In the genomic region with DNA sequence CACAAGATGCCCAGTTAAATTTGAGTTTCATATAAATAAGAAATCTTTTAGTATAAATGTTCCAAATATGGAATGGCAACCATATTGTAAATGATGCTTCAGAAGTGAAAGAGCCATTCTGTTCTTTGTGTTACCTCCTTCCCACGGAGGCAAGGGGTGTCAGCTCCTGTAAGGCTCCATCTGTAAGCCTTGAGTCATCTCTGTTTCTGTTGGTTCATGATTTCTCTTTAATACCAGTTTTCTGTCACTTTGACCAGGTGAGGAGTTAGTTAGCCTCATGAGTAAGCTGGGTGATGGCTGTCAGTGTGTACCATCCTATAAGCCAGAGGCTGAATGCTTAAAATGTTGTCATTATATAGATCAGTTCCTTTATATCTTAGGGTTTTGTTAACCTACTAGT, we compare ENCODE assay signal across 17 cellular contexts.
DNase-seq lines count a peak whose midpoint lies in the region; ATAC-seq, FAIRE-seq and TF ChIP-seq lines count a peak whose summit lies in the region.
"Had no signal": no experiment of that assay in that cellular context is flagged by ENCODE, and none has a peak within 500 bp of the region (broad histone marks: within the 10 kb centered on the region; RNA-seq: fewer than 3 reads in every experiment).

No MANE protein-coding gene starts in this region.

- no peaks in the 10 kb centered on the region for H3K79me1 ChIP-seq in IMR-90 (ENCODE audit: low read depth in 1 of 2, low read length in 2 of 2)

- no peak for FAIRE-seq in bronchial epithelial cell (lab: Jason Lieb, UNC)
- FAIRE-seq: A549, GM12891, GM19239, HepG2 had no signal

- no peak overlapping the region; the same call in 1 of the 2 replicates for H2AK5ac ChIP-seq in IMR-90 (ENCODE audit: low read depth, low read length)

- no peak for TF ChIP-seq POLR2A in IMR-90 (IDR thresholded peaks at IDR 0.05; ENCODE audit: low read depth, low read length)

- H2BK15ac ChIP-seq in IMR-90 (ENCODE audit: low read depth, low read length): peak overlapping the region; percentile 89; the same call in 2 of the 3 replicates

- peak overlapping the region; percentile 60 for H4K91ac ChIP-seq in IMR-90 (ENCODE audit: insufficient read depth, low read depth, low read length)

- H2BK20ac ChIP-seq in IMR-90 (ENCODE audit: low read depth, low read length): peak overlapping the region; percentile 86

- no peak for TF ChIP-seq CTCF in IMR-90 (conservative IDR thresholded peaks at IDR 0.05; ENCODE audit: low read depth, low read length)
- TF ChIP-seq CTCF in bronchial epithelial cell (IDR thresholded peaks at IDR 0.05; ENCODE audit: insufficient read depth, low read length, severe bottlenecking): no peak
- no peak for TF ChIP-seq CTCF in nephron (IDR thresholded peaks at IDR 0.05; ENCODE audit: unreplicated experiment in 3 of 3)
- no peak for TF ChIP-seq CTCF in GM13977 (IDR thresholded peaks at IDR 0.05; ENCODE audit: extremely low read depth, insufficient read depth, missing control alignments)

- H4K8ac ChIP-seq in IMR-90 (ENCODE audit: low read depth in 2 of 2, low read length in 2 of 2): peak overlapping the region in 1 of 2 experiments; percentile 84; a peak in 2 of 4 replicates

- peak overlapping the region; percentile 77 for H3K4ac ChIP-seq in IMR-90 (ENCODE audit: low read depth, low read length)

- H3K27me3 Mint-ChIP-seq in activated T-cell treated with anti-CD3 and anti-CD28 coated beads, Interleukin-2, amount 50 U/mL, for 72 hours (ENCODE audit: low read depth): peaks cover 67% of the 10 kb centered on the region
- peaks cover 4% of the 10 kb centered on the region for H3K27me3 Mint-ChIP-seq in nephron (ENCODE audit: low read depth)

- no peaks in the 10 kb centered on the region for H3K9me3 ChIP-seq in IMR-90 (ENCODE audit: control insufficient read depth, insufficient read depth, low read length)
- H3K9me3 ChIP-seq: A549 had no signal

- peak overlapping the region; percentile 64; the same call in 1 of the 2 replicates for H3K14ac ChIP-seq in IMR-90 (replicated peaks; ENCODE audit: low read depth, low read length)

- H2BK5ac ChIP-seq in IMR-90 (ENCODE audit: low read depth, low read length, poor library complexity, severe bottlenecking): peak overlapping the region; percentile 32

- peak overlapping the region; percentile 55; the same call in 1 of the 2 replicates for H3K18ac ChIP-seq in IMR-90 (ENCODE audit: low read depth, low read length)

- no peak overlapping the region for H3K4me3 Mint-ChIP-seq in activated T-cell treated with anti-CD3 and anti-CD28 coated beads, Interleukin-2, amount 50 U/mL, for 72 hours
- H3K4me3 Mint-ChIP-seq in nephron: no peak overlapping the region

- ATAC-seq in activated T-cell treated with anti-CD3 and anti-CD28 coated beads, Interleukin-2, amount 50 U/mL, for 72 hours (replicated peaks in 1 of 2): peak; percentile 68 to 86
- 0 out of 2 replicates have a peak, but pooled peaks have one; percentile 18 for ATAC-seq in IMR-90 (ENCODE audit: low read depth)
- ATAC-seq: A549, HCT116, HepG2 had no signal

- peak overlapping the region; percentile 81 for H3K23ac ChIP-seq in IMR-90 (ENCODE audit: low read depth, low read length)

- no peak for TF ChIP-seq RAD21 in IMR-90 (IDR thresholded peaks at IDR 0.05; ENCODE audit: low read length)

- no peak overlapping the region for H2AK9ac ChIP-seq in IMR-90 (replicated peaks; ENCODE audit: low read depth, low read length, poor library complexity)

- BruUV-seq in IMR-90 (replicated peaks; lab: Mats Ljungman, UMichigan): no TSS peak

- peaks cover 6% of the 10 kb centered on the region; the same call in 1 of the 2 replicates for H3K9me1 ChIP-seq in IMR-90 (ENCODE audit: insufficient read depth, low read length)

- DNase-seq in activated T-cell treated with anti-CD3 and anti-CD28 coated beads, Interleukin-2, amount 50 U/mL, for 72 hours: no peak
- no peak for DNase-seq in activated T-cell treated with anti-CD3 and anti-CD28 coated beads, Interleukin-2, amount 50 U/mL, for 1 hour
- DNase-seq in IMR-90 (peak; percentile 40), bronchial epithelial cell (ENCODE audit: low read depth) (peak; percentile 70), GM13977 (ENCODE audit: low spot score) (no peak), germinal center (ENCODE audit: low spot score) (no peak), NCI-H526 (lab: John Stamatoyannopoulos, UW) (no peak)
- DNase-seq: AML-193, MM.1S, NCI-H1105 treated with DMSO at 0.1 percent for 48 hours, NCI-H446 treated with DMSO at 0.1 percent for 48 hours had no signal

- CTCF ChIA-PET in IMR-90 (lab: Yijun Ruan, JAX): no interaction called here

- H3K9me3 Mint-ChIP-seq in activated T-cell treated with anti-CD3 and anti-CD28 coated beads, Interleukin-2, amount 50 U/mL, for 72 hours: no peaks in the 10 kb centered on the region
- no peaks in the 10 kb centered on the region for H3K9me3 Mint-ChIP-seq in nephron

- dilution Hi-C loops in IMR-90 (cut with HindIII; ENCODE audit: low sequenced_read_pairs, unreplicated experiment): no loop called here

- POLR2A ChIA-PET in IMR-90 (lab: Charles Lee; ENCODE audit: unreplicated experiment): no interaction called here

- H3K36me3 ChIP-seq in IMR-90 (ENCODE audit: control insufficient read depth, insufficient read depth, low read length) (no peaks in the 10 kb centered on the region), bronchial epithelial cell (ENCODE audit: control insufficient read depth, insufficient read depth, low read length) (no peaks in the 10 kb centered on the region)

- no peak overlapping the region for H3K56ac ChIP-seq in IMR-90 (ENCODE audit: extremely low read depth, insufficient read depth, low read length)

- H4K5ac ChIP-seq in IMR-90 (ENCODE audit: low read depth, low read length): peak overlapping the region; percentile 59

- H3K27ac ChIP-seq in IMR-90 (ENCODE audit: insufficient read depth, low read length): peak overlapping the region; percentile 35; the same call in 1 of the 2 replicates
- H3K27ac ChIP-seq: A549 had no signal

- H3K4me2 ChIP-seq in IMR-90 (ENCODE audit: low read depth, low read length): no peak overlapping the region
- H3K4me2 ChIP-seq: A549 had no signal

- H3K4me1 ChIP-seq in IMR-90 (ENCODE audit: control insufficient read depth, insufficient read depth, low read length): peaks cover 26% of the 10 kb centered on the region
- H3K4me1 ChIP-seq: A549 had no signal

- H2AFZ ChIP-seq in IMR-90 (replicated peaks; ENCODE audit: low read length, poor library complexity): peak overlapping the region; percentile 28

- no CpG with 5 or more reads among the region's 1 CpG for whole genome bisulfite sequencing in IMR-90 (ENCODE audit: extremely low coverage in 2 of 2, insufficient read length in 1 of 2), 2 experiments

- H3K9ac ChIP-seq in IMR-90 (ENCODE audit: low read depth, low read length): no peak overlapping the region

- H3K4me3 ChIP-seq in IMR-90 (ENCODE audit: insufficient read depth, low read depth, low read length): no peak overlapping the region
- H3K4me3 ChIP-seq in bronchial epithelial cell (ENCODE audit: low read depth, low read length): no peak overlapping the region
- H3K4me3 ChIP-seq: A549 had no signal

- intact Hi-C loops in IMR-90 (cut with micrococcal nuclease): no loop called here

- in situ Hi-C loops in IMR-90 (cut with MboI; ENCODE audit: low sequenced_read_pairs) (no loop called here), GM13977 (cut with MboI; ENCODE audit: low pct_unique_long_range_greater_than_20kb, low sequenced_read_pairs, unreplicated experiment) (no loop called here)

- peak overlapping the region; percentile 79 for H2BK120ac ChIP-seq in IMR-90 (ENCODE audit: low read depth, low read length)

- H3K36me3 Mint-ChIP-seq in activated T-cell treated with anti-CD3 and anti-CD28 coated beads, Interleukin-2, amount 50 U/mL, for 72 hours (ENCODE audit: insufficient read depth in 2 of 2): peaks cover 2% of the 10 kb centered on the region in 2 donors
- no peaks in the 10 kb centered on the region for H3K36me3 Mint-ChIP-seq in nephron (ENCODE audit: low read depth)

- no peaks in the 10 kb centered on the region for H4K20me1 ChIP-seq in IMR-90 (ENCODE audit: insufficient read depth, low read length)

- no peak overlapping the region for H3K27ac Mint-ChIP-seq in activated T-cell treated with anti-CD3 and anti-CD28 coated beads, Interleukin-2, amount 50 U/mL, for 72 hours
- H3K27ac Mint-ChIP-seq in nephron: peak overlapping the region; percentile 78 to 89 (median 88)

- no peaks in the 10 kb centered on the region for H3K27me3 ChIP-seq in IMR-90 (ENCODE audit: control insufficient read depth, insufficient read depth, low read length)
- no peaks in the 10 kb centered on the region for H3K27me3 ChIP-seq in bronchial epithelial cell (ENCODE audit: control insufficient read depth, insufficient read depth, low read length)

- H3K4me1 Mint-ChIP-seq in activated T-cell treated with anti-CD3 and anti-CD28 coated beads, Interleukin-2, amount 50 U/mL, for 72 hours (ENCODE audit: low read depth): peaks cover 17% of the 10 kb centered on the region
- peaks cover 72% of the 10 kb centered on the region for H3K4me1 Mint-ChIP-seq in nephron

TF ChIP-seq in IMR-90, 13 proteins besides CTCF, POLR2A, EP300 and RAD21:
- no peak for TF ChIP-seq FOS (IDR thresholded peaks at IDR 0.05; ENCODE audit: low read depth, low read length)
- no peak for TF ChIP-seq SMC3 (IDR thresholded peaks at IDR 0.05; ENCODE audit: low read depth, low read length)
- TF ChIP-seq MXI1 (IDR thresholded peaks at IDR 0.05; ENCODE audit: borderline replicate concordance, low read depth, low read length): no peak
- no peak for TF ChIP-seq MAFK (IDR thresholded peaks at IDR 0.05; ENCODE audit: low read depth, low read length)
- TF ChIP-seq NFE2L2 (IDR thresholded peaks at IDR 0.05; ENCODE audit: low read depth, low read length): no peak
- TF ChIP-seq MAZ (IDR thresholded peaks at IDR 0.05; ENCODE audit: borderline replicate concordance, low read depth, low read length): no peak
- no peak for TF ChIP-seq RCOR1 (IDR thresholded peaks at IDR 0.05; ENCODE audit: insufficient replicate concordance, low read length)
- TF ChIP-seq CHD1 (IDR thresholded peaks at IDR 0.05; ENCODE audit: low read depth, low read length): no peak

Comparison
In these comparisons a context has a peak if more than half of its experiments do, and no peak if none do; other contexts are left out.
1. DNase-seq: peak in IMR-90 (single experiment) and bronchial epithelial cell (single experiment); none in activated T-cell treated with anti-CD3 and anti-CD28 coated beads, Interleukin-2, amount 50 U/mL, for 72 hours (0 of 2), activated T-cell treated with anti-CD3 and anti-CD28 coated beads, Interleukin-2, amount 50 U/mL, for 1 hour (single experiment), GM13977 (single experiment), germinal center (single experiment) and NCI-H526 (0 of 2).